13 cellular contexts compared by ENCODE assay signal in the genomic region with DNA sequence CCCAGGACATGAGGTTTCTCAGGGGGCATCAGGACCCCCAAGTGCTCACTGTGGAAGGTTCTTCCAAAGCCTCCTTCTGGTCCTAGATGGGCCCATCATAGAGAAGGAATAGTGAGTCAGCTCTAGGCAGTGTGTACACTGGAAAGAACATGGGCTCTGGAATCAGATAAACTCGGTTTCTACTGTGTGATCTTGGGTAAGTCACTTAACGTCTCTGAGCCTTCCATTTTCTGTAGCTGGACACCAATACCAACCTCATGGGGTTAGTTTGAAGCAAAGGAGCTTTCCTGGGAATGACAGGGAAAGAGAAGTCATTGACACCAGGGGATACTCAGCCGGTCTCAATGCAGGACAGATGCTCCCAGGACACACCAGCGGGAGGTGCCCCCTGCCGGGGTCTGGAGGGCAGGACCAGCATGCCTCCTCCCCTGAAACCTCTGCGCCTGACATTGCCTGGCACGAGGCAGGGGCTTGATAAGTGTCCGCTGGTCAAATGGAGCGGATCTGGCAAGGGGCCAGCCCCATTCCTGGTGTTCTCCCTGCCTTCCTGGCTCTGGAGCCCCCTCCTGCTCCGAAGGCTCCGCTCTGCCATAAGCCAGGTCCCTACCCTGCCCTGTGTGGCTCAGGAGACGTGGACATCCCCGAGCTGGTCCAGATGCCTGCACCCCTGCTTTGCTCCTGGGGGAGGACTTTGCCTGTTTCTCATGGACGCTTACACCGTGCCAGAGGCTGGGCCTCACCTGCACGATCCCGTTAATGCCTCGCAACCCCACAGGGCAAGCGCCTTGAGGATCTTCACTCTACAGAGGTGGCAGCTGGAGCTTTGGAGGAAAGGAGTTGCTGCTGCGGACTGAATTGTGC. TPM values are rescaled to one million over a fixed set of nuclear protein-coding genes. Genes with fewer than 3 reads are reported as not detected.
DNase-seq lines count a peak whose midpoint lies in the region; ATAC-seq and TF ChIP-seq lines count a peak whose summit lies in the region.
"Had no signal": no experiment of that assay in that cellular context is flagged by ENCODE, and none has a peak within 500 bp of the region (broad histone marks: within the 10 kb centered on the region; RNA-seq: fewer than 3 reads in every experiment).

No MANE protein-coding gene starts in this region.

- H3K9me3 ChIP-seq in adrenal gland (replicated peaks in 1 of 3) (no peaks in the 10 kb centered on the region), skeletal muscle tissue (ENCODE audit: control insufficient read depth in 3 of 3, low read length in 3 of 3) (no peaks in the 10 kb centered on the region)

- H3K27me3 ChIP-seq in adrenal gland: no peaks in the 10 kb centered on the region
- H3K27me3 ChIP-seq in skeletal muscle tissue (ENCODE audit: control insufficient read depth in 3 of 3, insufficient read depth in 3 of 3, low read length in 3 of 3): peaks cover 0 to 13% (median 10%) of the 10 kb centered on the region in 3 donors

- H3K27ac ChIP-seq in adrenal gland (peak overlapping the region in 4 of 5 donors; percentile 44 to 75 (median 67)), skeletal muscle tissue (ENCODE audit: low read depth, low read length) (peak overlapping the region; percentile 72)
- H3K27ac ChIP-seq: foreskin keratinocyte had no signal

- DNase-seq in NCI-H1092 (lab: John Stamatoyannopoulos, UW) (peak; percentile 55), adrenal gland (peak in 6 of 7 donors; percentile 19 to 66 (median 46)), left lobe of liver (ENCODE audit: low spot score) (peak; percentile 59)
- DNase-seq in activated naive CD4-positive, alpha-beta T cell treated with anti-CD3 and anti-CD28 coated beads, Interleukin-2, amount 50 U/mL, for 16 hours: no peak
- no peak for DNase-seq in activated T-cell treated with anti-CD3 and anti-CD28 coated beads, Interleukin-2, amount 50 U/mL, for 1 hour

- H3K4me1 ChIP-seq in adrenal gland (replicated peaks in 1 of 2) (peaks cover 10 to 23% of the 10 kb centered on the region in 2 donors), skeletal muscle tissue (ENCODE audit: control insufficient read depth in 3 of 3, insufficient read depth in 3 of 3, low read length in 3 of 3) (peaks cover 16 to 40% (median 23%) of the 10 kb centered on the region in 3 donors)

- H3K36me3 ChIP-seq in adrenal gland (replicated peaks in 1 of 2) (no peaks in the 10 kb centered on the region), skeletal muscle tissue (ENCODE audit: control insufficient read depth in 3 of 3, insufficient read depth in 3 of 3, low read length in 3 of 3) (no peaks in the 10 kb centered on the region)

- intact Hi-C loops in adrenal gland (cut with DNase I): loop anchor here in 1 of 2 donors (5.0 kb wide), 1 partner anchor 154 kb away; no protein-coding TSS in a partner anchor

- no peak overlapping the region for H3K4me3 ChIP-seq in adrenal gland
- peak overlapping the region in 1 of 3 donors; percentile 22 for H3K4me3 ChIP-seq in skeletal muscle tissue (ENCODE audit: low read length in 3 of 3)

- ATAC-seq in left lobe of liver: peak; percentile 6
- ATAC-seq in HG03097 (IDR thresholded peaks at IDR 0.05; ENCODE audit: low FRiP score, unreplicated experiment): no peak
- no peak for ATAC-seq in HG03139 (IDR thresholded peaks at IDR 0.05; ENCODE audit: unreplicated experiment)

- 71 to 85% (median 79%) methylated on average over 7 to 20 of the region's 20 CpGs for WGBS in adrenal gland, 4 donors

- no peak for TF ChIP-seq CTCF in adrenal gland (IDR thresholded peaks at IDR 0.05)

- TF ChIP-seq POLR2A in adrenal gland (IDR thresholded peaks at IDR 0.05): no peak

- H3K9ac ChIP-seq in skeletal muscle tissue (ENCODE audit: low read depth in 1 of 3, low read length in 3 of 3): peak overlapping the region in 1 of 3 donors; percentile 54

RNA-seq across cellular contexts. Expression of gene EDN2, which starts 52.8 kb away (rescaled TPM):
- not detected for total RNA-seq in adrenal gland
- polyA plus RNA-seq in adrenal gland: under 1 TPM in 1 of 3 donors, not detected in 2; 0.07 TPM
- not detected for total RNA-seq in left lobe of liver
- not detected for total RNA-seq in skeletal muscle tissue
- total RNA-seq: activated CD4-positive, alpha-beta T cell treated with anti-CD3 and anti-CD28 coated beads, Interleukin-2, amount 10 ng/mL, durations not matched to agents 7 days and 5 days; activated T-helper 1 cell treated with anti-CD3 and anti-CD28 coated beads, Interleukin-12 subunit alpha, Interleukin-12 subunit beta, Interleukin-2, Interleukin-4 antibody, amounts not matched to agents 30 ng/mL and 10 ng/mL and 1 ng/mL, durations not matched to agents 14 hours and 24 hours and 36 hours; progenitor cell of endocrine pancreas; RPMI7951 had no signal

Comparison
In these comparisons a context has a peak if more than half of its experiments do, and no peak if none do; other contexts are left out.
1. DNase-seq: peak in NCI-H1092 (single experiment), adrenal gland (6 of 7) and left lobe of liver (single experiment); none in activated naive CD4-positive, alpha-beta T cell treated with anti-CD3 and anti-CD28 coated beads, Interleukin-2, amount 50 U/mL, for 16 hours (single experiment) and activated T-cell treated with anti-CD3 and anti-CD28 coated beads, Interleukin-2, amount 50 U/mL, for 1 hour (single experiment).